16 cellular contexts compared by ENCODE assay signal in genomic region chr2:58856100-58856499, GRCh38.
A peak's percentile ranks its signal among the peaks of the same experiment; 100 is the strongest.
DNase-seq lines count a peak whose midpoint lies in the region; ATAC-seq, FAIRE-seq and TF ChIP-seq lines count a peak whose summit lies in the region.
"Had no signal": no experiment of that assay in that cellular context is flagged by ENCODE, and none has a peak within 500 bp of the region (broad histone marks: within the 10 kb centered on the region; RNA-seq: fewer than 3 reads in every experiment).

No MANE protein-coding gene starts in this region.

- H3K18ac ChIP-seq in mesendoderm (ENCODE audit: low read length): no peak overlapping the region

- H2BK15ac ChIP-seq in mesendoderm (replicated peaks; ENCODE audit: low read depth): no peak overlapping the region

- DNase-seq in Caco-2 (peak; percentile 39 to 42), WTC11 (ENCODE audit: low spot score) (no peak), iPS DF 19.7 (ENCODE audit: low read depth, low spot score) (peak; percentile 52), mesendoderm (peak; percentile 52), NCI-H1417 treated with DMSO at 0.1 percent for 48 hours (lab: John Stamatoyannopoulos, UW) (no peak), RCC 7860 (ENCODE audit: low spot score) (no peak)
- no peak for DNase-seq in effector memory CD8-positive, alpha-beta T cell
- DNase-seq: 8988T; Calu3; CD4-positive, CD25-positive, alpha-beta regulatory T cell; DMS79; GDM1 had no signal

- no peak for TF ChIP-seq CTCF in Caco-2 (IDR thresholded peaks at IDR 0.05; ENCODE audit: insufficient read depth in 1 of 2, low read depth in 1 of 2, low read length in 1 of 2, severe bottlenecking in 1 of 2, unreplicated experiment in 1 of 2)
- TF ChIP-seq CTCF in WTC11 (IDR thresholded peaks at IDR 0.05): no peak

- BruUV-seq in Caco-2 (replicated peaks; lab: Mats Ljungman, UMichigan): no TSS peak

- H3K4me1 Mint-ChIP-seq in Caco-2 (ENCODE audit: low read depth, unreplicated experiment) (peaks cover 14% of the 10 kb centered on the region), WTC11 (peaks cover 27% of the 10 kb centered on the region)
- no peaks in the 10 kb centered on the region for H3K4me1 Mint-ChIP-seq in effector memory CD8-positive, alpha-beta T cell (ENCODE audit: low read depth in 2 of 2)
- H3K4me1 Mint-ChIP-seq: CD4-positive, CD25-positive, alpha-beta regulatory T cell had no signal

- no peaks in the 10 kb centered on the region for H3K9me3 Mint-ChIP-seq in Caco-2 (ENCODE audit: unreplicated experiment)
- peaks cover 4% of the 10 kb centered on the region; the same call in 1 of the 2 replicates for H3K9me3 Mint-ChIP-seq in WTC11
- peaks cover 0 to 12% of the 10 kb centered on the region in 2 donors for H3K9me3 Mint-ChIP-seq in effector memory CD8-positive, alpha-beta T cell

- H2AK5ac ChIP-seq in mesendoderm (ENCODE audit: low read length): no peak overlapping the region

- no peaks in the 10 kb centered on the region; the same call in 1 of the 2 replicates for H3K9me3 ChIP-seq in Caco-2

- H3K79me2 ChIP-seq in mesendoderm (ENCODE audit: control insufficient read depth, insufficient read depth, low read length): no peaks in the 10 kb centered on the region

- H3K9ac ChIP-seq in mesendoderm (ENCODE audit: low read length): no peak overlapping the region
- H3K9ac ChIP-seq: BLaER1 treated with 17β-estradiol and CSF1 and Interleukin-3, amounts not matched to agents 10 nM and 100 nM had no signal

- H3K56ac ChIP-seq in mesendoderm (ENCODE audit: low read length): no peak overlapping the region

- peak; percentile 90 for ATAC-seq in WTC11
- no peak for ATAC-seq in effector memory CD8-positive, alpha-beta T cell (replicated peaks)

- CTCF ChIA-PET in Caco-2 (lab: Charles Lee): interaction anchor here (0.8 kb wide), 1 partner anchor 16 kb away, joined by 3 read pairs; no protein-coding TSS in a partner anchor
- CTCF ChIA-PET in WTC11 (lab: Charles Lee): interaction anchor here (0.7 to 2.1 kb wide), 3 partner anchors 10 to 22 kb away, joined by 4 to 10 read pairs (median 4); no protein-coding TSS in a partner anchor

- H2BK5ac ChIP-seq in mesendoderm (ENCODE audit: low read length): no peak overlapping the region

- H3K36me3 Mint-ChIP-seq in Caco-2 (ENCODE audit: insufficient read depth, unreplicated experiment): no peaks in the 10 kb centered on the region
- H3K36me3 Mint-ChIP-seq in WTC11: 0 out of 2 replicates have a peak, but pooled peaks cover 3% of the 10 kb centered on the region
- no peaks in the 10 kb centered on the region for H3K36me3 Mint-ChIP-seq in effector memory CD8-positive, alpha-beta T cell (ENCODE audit: insufficient read depth)
- H3K36me3 Mint-ChIP-seq: CD4-positive, CD25-positive, alpha-beta regulatory T cell had no signal

- no peaks in the 10 kb centered on the region for H3K27me3 ChIP-seq in Caco-2 (replicated peaks; ENCODE audit: control insufficient read depth, insufficient read depth, low read length)
- H3K27me3 ChIP-seq in mesendoderm (ENCODE audit: insufficient read depth, low read length, poor library complexity): no peaks in the 10 kb centered on the region
- H3K27me3 ChIP-seq: BLaER1 treated with 17β-estradiol and CSF1 and Interleukin-3, amounts not matched to agents 10 nM and 100 nM had no signal

- H3K4ac ChIP-seq in mesendoderm (ENCODE audit: low read depth, low read length): no peak overlapping the region

- intact Hi-C loops in Caco-2 (cut with micrococcal nuclease; ENCODE audit: unreplicated experiment): loop anchor here (1.0 kb wide), 2 partner anchors 14 kb away; no protein-coding TSS in a partner anchor

- no peaks in the 10 kb centered on the region for H3K27me3 Mint-ChIP-seq in Caco-2 (ENCODE audit: insufficient read depth, unreplicated experiment)
- no peaks in the 10 kb centered on the region for H3K27me3 Mint-ChIP-seq in WTC11 (ENCODE audit: low read depth)
- no peaks in the 10 kb centered on the region for H3K27me3 Mint-ChIP-seq in effector memory CD8-positive, alpha-beta T cell
- H3K27me3 Mint-ChIP-seq: CD4-positive, CD25-positive, alpha-beta regulatory T cell had no signal

- no peak overlapping the region for H3K4me2 ChIP-seq in mesendoderm (ENCODE audit: low read length)
- H3K4me2 ChIP-seq: BLaER1 treated with 17β-estradiol and CSF1 and Interleukin-3, amounts not matched to agents 10 nM and 100 nM had no signal

- POLR2A ChIA-PET in Caco-2 (lab: Charles Lee) (no interaction called here), WTC11 (lab: Charles Lee) (no interaction called here)

- no peak overlapping the region for H3K27ac ChIP-seq in mesendoderm (ENCODE audit: low read depth, low read length)
- H3K27ac ChIP-seq: BLaER1 treated with 17β-estradiol and CSF1 and Interleukin-3, amounts not matched to agents 10 nM and 100 nM; HL-60 had no signal

- no peak overlapping the region for H4K5ac ChIP-seq in mesendoderm (ENCODE audit: low read length)

- H3K27ac Mint-ChIP-seq in Caco-2 (ENCODE audit: unreplicated experiment): peak overlapping the region; percentile 59
- 0 out of 2 replicates have a peak overlapping the region, but pooled peaks have one; percentile 54 for H3K27ac Mint-ChIP-seq in WTC11
- H3K27ac Mint-ChIP-seq in effector memory CD8-positive, alpha-beta T cell: no peak overlapping the region
- H3K27ac Mint-ChIP-seq: CD4-positive, CD25-positive, alpha-beta regulatory T cell had no signal

- H3K4me1 ChIP-seq in Caco-2: peaks cover 11% of the 10 kb centered on the region
- no peaks in the 10 kb centered on the region for H3K4me1 ChIP-seq in mesendoderm (ENCODE audit: control insufficient read depth, low read depth, low read length)
- H3K4me1 ChIP-seq: BLaER1 treated with 17β-estradiol and CSF1 and Interleukin-3, amounts not matched to agents 10 nM and 100 nM had no signal

- no peak overlapping the region for H3K23ac ChIP-seq in mesendoderm (ENCODE audit: low read length)

- H3K4me3 ChIP-seq in Caco-2 (ENCODE audit: low read depth, low read length) (no peak overlapping the region), mesendoderm (ENCODE audit: low read length) (no peak overlapping the region)
- H3K4me3 ChIP-seq: BLaER1 treated with 17β-estradiol and CSF1 and Interleukin-3, amounts not matched to agents 10 nM and 100 nM had no signal

- H3K79me1 ChIP-seq in mesendoderm (ENCODE audit: low read length): no peaks in the 10 kb centered on the region

- no CpG with 5 or more reads among the region's 6 CpGs for WGBS in mesendoderm (ENCODE audit: extremely low coverage, insufficient coverage, low lambda C conversion rate)

- H3K4me3 Mint-ChIP-seq in Caco-2 (ENCODE audit: unreplicated experiment) (peak overlapping the region; percentile 68), WTC11 (no peak overlapping the region)
- H3K4me3 Mint-ChIP-seq in effector memory CD8-positive, alpha-beta T cell: no peak overlapping the region
- H3K4me3 Mint-ChIP-seq: CD4-positive, CD25-positive, alpha-beta regulatory T cell had no signal

- FAIRE-seq in RCC 7860 (lab: Jason Lieb, UNC): no peak
- FAIRE-seq: GM12892, H54 had no signal

- H3K36me3 ChIP-seq in Caco-2 (ENCODE audit: control insufficient read depth, insufficient read depth, low read length) (no peaks in the 10 kb centered on the region), mesendoderm (ENCODE audit: control insufficient read depth, insufficient read depth, low read length) (no peaks in the 10 kb centered on the region)
- H3K36me3 ChIP-seq: BLaER1 treated with 17β-estradiol and CSF1 and Interleukin-3, amounts not matched to agents 10 nM and 100 nM had no signal

- H2BK120ac ChIP-seq in mesendoderm (ENCODE audit: low read depth, low read length): no peak overlapping the region

- no peak overlapping the region for H4K8ac ChIP-seq in mesendoderm (ENCODE audit: low read depth, low read length)

TF ChIP-seq in WTC11, 78 proteins besides CTCF, POLR2A, EP300 and RAD21:
- TF ChIP-seq ZBTB43 (CRISPR knock-in tag; IDR thresholded peaks at IDR 0.05) (no peak), TEAD1 (CRISPR knock-in tag; IDR thresholded peaks at IDR 0.05) (peak; percentile 38; the same call in 1 of the 2 replicates)
TF ChIP-seq in WTC11: peak in this region for 1.

Comparison
In these comparisons a context has a peak if more than half of its experiments do, and no peak if none do; other contexts are left out.
1. DNase-seq: peak in Caco-2 (2 of 2), iPS DF 19.7 (single experiment) and mesendoderm (single experiment); none in WTC11 (single experiment), effector memory CD8-positive, alpha-beta T cell (0 of 3), NCI-H1417 treated with DMSO at 0.1 percent for 48 hours (single experiment) and RCC 7860 (single experiment).
2. H3K27ac Mint-ChIP-seq: peak in Caco-2 (single experiment) and WTC11 (single experiment); none in effector memory CD8-positive, alpha-beta T cell (0 of 2).